27 cellular contexts compared by ENCODE assay signal in genomic region chr4:137668885-137669284, GRCh38.
DNase-seq lines count a peak whose midpoint lies in the region; ATAC-seq, FAIRE-seq and TF ChIP-seq lines count a peak whose summit lies in the region.
"Had no signal": no experiment of that assay in that cellular context is flagged by ENCODE, and none has a peak within 500 bp of the region (broad histone marks: within the 10 kb centered on the region; RNA-seq: fewer than 3 reads in every experiment).

No MANE protein-coding gene starts in this region.

- H2BK12ac ChIP-seq in neuronal stem cell (ENCODE audit: low read length) = no peak overlapping the region

- H3K4me3 ChIP-seq in HepG2 (replicated peaks in 1 of 3; ENCODE audit: insufficient read depth in 1 of 3, low read depth in 2 of 3, low read length in 3 of 3) (no peak overlapping the region), right lobe of liver (no peak overlapping the region), K562 (no peak overlapping the region), smooth muscle cell (no peak overlapping the region), neuronal stem cell (ENCODE audit: low read length in 2 of 2) (no peak overlapping the region)
- H3K4me3 ChIP-seq: GM23248 had no signal

- no peaks in the 10 kb centered on the region for H3F3A ChIP-seq in smooth muscle cell (ENCODE audit: low read depth)

- no peaks in the 10 kb centered on the region; the same call in 1 of the 2 replicates for H4K20me1 ChIP-seq in HepG2 (ENCODE audit: insufficient read depth, low read length)
- no peaks in the 10 kb centered on the region for H4K20me1 ChIP-seq in K562 (replicated peaks; ENCODE audit: control insufficient read depth, insufficient read depth, low read length)
- H4K20me1 ChIP-seq in smooth muscle cell (ENCODE audit: low read depth) = no peaks in the 10 kb centered on the region

- in situ Hi-C loops in HepG2 (cut with HindIII; ENCODE audit: extremely low pct_ligation_motif_present, low pct_unique_long_range_greater_than_20kb) = no loop called here
- in situ Hi-C loops in K562 (cut with MboI) = no loop called here

- CTCF ChIA-PET in HepG2 (lab: Yijun Ruan, JAX; ENCODE audit: low intra/inter-chr PET ratio, low total read pairs) (no interaction called here), K562 (lab: Yijun Ruan, JAX; ENCODE audit: low intra/inter-chr PET ratio) (no interaction called here)

- H3K4me1 ChIP-seq in HepG2 (ENCODE audit: insufficient read depth, low read length) (no peaks in the 10 kb centered on the region), right lobe of liver (no peaks in the 10 kb centered on the region), K562 (replicated peaks in 1 of 2; ENCODE audit: control insufficient read depth in 2 of 2, insufficient read depth in 2 of 2, low read length in 2 of 2) (no peaks in the 10 kb centered on the region), smooth muscle cell (ENCODE audit: low read depth) (peaks cover 7% of the 10 kb centered on the region), neuronal stem cell (ENCODE audit: control insufficient read depth in 2 of 2, insufficient read depth in 1 of 2, low read depth in 1 of 2, low read length in 2 of 2) (peaks cover 0 to 2% of the 10 kb centered on the region in 2 donors)
- H3K4me1 ChIP-seq: BE2C had no signal

- H3K27me3 ChIP-seq in HepG2 (ENCODE audit: control insufficient read depth in 1 of 2, insufficient read depth in 2 of 2, low read length in 2 of 2) (no peaks in the 10 kb centered on the region), right lobe of liver (no peaks in the 10 kb centered on the region), K562 (ENCODE audit: control insufficient read depth in 2 of 2, insufficient read depth in 2 of 2, low read length in 2 of 2) (no peaks in the 10 kb centered on the region), smooth muscle cell (ENCODE audit: low read depth) (no peaks in the 10 kb centered on the region), neuronal stem cell (ENCODE audit: control insufficient read depth in 3 of 3, insufficient read depth in 3 of 3, low read depth in 1 of 3, low read length in 3 of 3) (no peaks in the 10 kb centered on the region)
- H3K27me3 ChIP-seq: BE2C had no signal

- H2AK5ac ChIP-seq in neuronal stem cell (ENCODE audit: low read depth, low read length) = no peak overlapping the region

- H3K36me3 ChIP-seq in HepG2 (replicated peaks in 1 of 2; ENCODE audit: control insufficient read depth in 1 of 2, insufficient read depth in 2 of 2, low read length in 2 of 2) = no peaks in the 10 kb centered on the region
- H3K36me3 ChIP-seq in right lobe of liver = no peaks in the 10 kb centered on the region
- no peaks in the 10 kb centered on the region for H3K36me3 ChIP-seq in K562 (ENCODE audit: control insufficient read depth, insufficient read depth, low read length)
- no peaks in the 10 kb centered on the region for H3K36me3 ChIP-seq in smooth muscle cell (ENCODE audit: low read depth)
- H3K36me3 ChIP-seq in neuronal stem cell (replicated peaks in 1 of 2; ENCODE audit: control insufficient read depth in 2 of 2, insufficient read depth in 2 of 2, low read length in 2 of 2) = no peaks in the 10 kb centered on the region
- H3K36me3 ChIP-seq: BE2C had no signal

- no peaks in the 10 kb centered on the region for H3K9me1 ChIP-seq in K562 (ENCODE audit: control insufficient read depth, insufficient read depth, low read length)

- H3K4me2 ChIP-seq in HepG2 (ENCODE audit: low read depth, low read length) = no peak overlapping the region
- no peak overlapping the region for H3K4me2 ChIP-seq in K562 (ENCODE audit: insufficient read depth, low read length)
- no peak overlapping the region for H3K4me2 ChIP-seq in smooth muscle cell
- no peak overlapping the region for H3K4me2 ChIP-seq in neuronal stem cell (ENCODE audit: insufficient read depth, low read length, poor library complexity, severe bottlenecking)

- POLR2A ChIA-PET in HepG2 (lab: Yijun Ruan, JAX) = no interaction called here
- POLR2A ChIA-PET in K562 (lab: Yijun Ruan, JAX) = no interaction called here

- TF ChIP-seq CTCF in HepG2 (CRISPR knock-in tag; IDR thresholded peaks at IDR 0.05) (no peak), right lobe of liver (IDR thresholded peaks at IDR 0.05) (no peak), K562 (IDR thresholded peaks at IDR 0.05 in 2 of 3, conservative IDR thresholded peaks at IDR 0.05 in 1 of 3; ENCODE audit: insufficient read depth in 2 of 3, low read depth in 1 of 3, low read length in 3 of 3) (no peak), smooth muscle cell (IDR thresholded peaks at IDR 0.05; ENCODE audit: borderline replicate concordance, insufficient read depth, poor library complexity, severe bottlenecking) (no peak)

- H2BK15ac ChIP-seq in neuronal stem cell (ENCODE audit: low read length) = no peak overlapping the region

- H3K79me2 ChIP-seq in HepG2 (ENCODE audit: insufficient read depth, low read length) = no peaks in the 10 kb centered on the region
- no peaks in the 10 kb centered on the region for H3K79me2 ChIP-seq in K562 (ENCODE audit: control insufficient read depth, insufficient read depth, low read length)
- H3K79me2 ChIP-seq in smooth muscle cell (ENCODE audit: low read depth) = no peaks in the 10 kb centered on the region

- H3K9me3 ChIP-seq in HepG2 (ENCODE audit: low read length) (no peaks in the 10 kb centered on the region), right lobe of liver (no peaks in the 10 kb centered on the region), K562 (replicated peaks; ENCODE audit: control insufficient read depth, insufficient read depth, low read depth, low read length) (no peaks in the 10 kb centered on the region), smooth muscle cell (replicated peaks; ENCODE audit: low read depth) (no peaks in the 10 kb centered on the region), neuronal stem cell (replicated peaks in 1 of 2; ENCODE audit: control insufficient read depth in 2 of 2, insufficient read depth in 1 of 2, low read depth in 1 of 2, low read length in 2 of 2) (no peaks in the 10 kb centered on the region)
- H3K9me3 ChIP-seq: BE2C had no signal

- ATAC-seq in HepG2 (no peak), right lobe of liver (no peak), K562 (no peak)
- ATAC-seq: HCT116 had no signal

- H3K4ac ChIP-seq in neuronal stem cell (ENCODE audit: low read length) = no peak overlapping the region

- H4K8ac ChIP-seq in neuronal stem cell (ENCODE audit: low read depth, low read length) = no peak overlapping the region

- BruUV-seq in HepG2 (replicated peaks; lab: Mats Ljungman, UMichigan) = no TSS peak
- no TSS peak for BruUV-seq in K562 (replicated peaks; lab: Mats Ljungman, UMichigan)

- TF ChIP-seq POLR2A in HepG2 (IDR thresholded peaks at IDR 0.05; ENCODE audit: insufficient read depth in 1 of 2, low read depth in 2 of 2, low read length in 2 of 2) = no peak
- no peak for TF ChIP-seq POLR2A in right lobe of liver (IDR thresholded peaks at IDR 0.05)
- TF ChIP-seq POLR2A in K562 (conservative IDR thresholded peaks at IDR 0.05) = no peak
- no peak for TF ChIP-seq POLR2A in GM12891 (IDR thresholded peaks at IDR 0.05; ENCODE audit: low read depth, low read length)

- H2AFZ ChIP-seq in HepG2 (ENCODE audit: low read length) (no peak overlapping the region), K562 (ENCODE audit: low read depth, low read length) (no peak overlapping the region), smooth muscle cell (ENCODE audit: low read depth) (peak overlapping the region; percentile 78), neuronal stem cell (ENCODE audit: low read length) (no peak overlapping the region)
- H2AFZ ChIP-seq: GM23248 had no signal

- no peaks in the 10 kb centered on the region for H3K79me1 ChIP-seq in neuronal stem cell (ENCODE audit: low read depth, low read length)

- TF ChIP-seq EP300 in HepG2 (IDR thresholded peaks at IDR 0.05; ENCODE audit: low read depth in 2 of 2, low read length in 2 of 2) (no peak), HepG2 (CRISPR knock-in tag; IDR thresholded peaks at IDR 0.05; ENCODE audit: borderline replicate concordance) (no peak), K562 (IDR thresholded peaks at IDR 0.05; ENCODE audit: low read length) (no peak)

- H3K27ac ChIP-seq in HepG2 (ENCODE audit: extremely low read length, insufficient read depth, low read length) (no peak overlapping the region), right lobe of liver (no peak overlapping the region), K562 (ENCODE audit: extremely low read depth, low read depth, low read length) (no peak overlapping the region), smooth muscle cell (ENCODE audit: low read depth) (no peak overlapping the region), neuronal stem cell (replicated peaks; ENCODE audit: low read length) (no peak overlapping the region)
- H3K27ac ChIP-seq: 22Rv1, GM23248, HL-60 had no signal

- intact Hi-C loops in HepG2 (cut with micrococcal nuclease; ENCODE audit: unreplicated experiment) = no loop called here
- intact Hi-C loops in right lobe of liver (cut with DNase I) = no loop called here
- intact Hi-C loops in K562 (cut with micrococcal nuclease) = no loop called here

- H3K23ac ChIP-seq in neuronal stem cell (ENCODE audit: low read depth, low read length, poor library complexity) = no peak overlapping the region

- no peak overlapping the region for H2BK120ac ChIP-seq in neuronal stem cell (ENCODE audit: low read depth, low read length)

- H2BK5ac ChIP-seq in neuronal stem cell (ENCODE audit: low read length) = no peak overlapping the region

- TF ChIP-seq RAD21 in HepG2 (CRISPR knock-in tag; IDR thresholded peaks at IDR 0.05) = no peak
- no peak for TF ChIP-seq RAD21 in K562 (CRISPR knock-in tag; conservative IDR thresholded peaks at IDR 0.05 in 1 of 2, IDR thresholded peaks at IDR 0.05 in 1 of 2)

- no peak for DNase-seq in HepG2 (ENCODE audit: low spot score)
- no peak for DNase-seq in right lobe of liver
- no peak for DNase-seq in K562 (ENCODE audit: extremely low read depth in 1 of 4, low spot score in 3 of 4)
- DNase-seq in smooth muscle cell (lab: John Stamatoyannopoulos, UW; ENCODE audit: unreplicated experiment) = no peak
- no peak for DNase-seq in NCI-H526 (lab: John Stamatoyannopoulos, UW)
- no peak for DNase-seq in GM12891 (ENCODE audit: insufficient read length, low spot score)
- DNase-seq in neuronal stem cell (ENCODE audit: low spot score) = no peak
- DNase-seq: ACHN; BE2C; C1 segment of cervical spinal cord; CD4-positive, CD25-positive, alpha-beta regulatory T cell; CD8-positive, alpha-beta memory T cell; COR-L47; DMS 273 treated with DMSO at 0.1 percent for 48 hours; DMS53; DND-41; EL; GM23248; H7; HFFc6; KG1 had no signal

- H3K9ac ChIP-seq in HepG2 (ENCODE audit: insufficient read depth, low read depth, low read length) (no peak overlapping the region), K562 (ENCODE audit: insufficient read depth in 1 of 2, low read depth in 2 of 2, low read length in 2 of 2) (no peak overlapping the region), smooth muscle cell (ENCODE audit: low read depth) (no peak overlapping the region), neuronal stem cell (ENCODE audit: low read depth, low read length, poor library complexity) (no peak overlapping the region)
- H3K9ac ChIP-seq: GM23248 had no signal

- H3K18ac ChIP-seq in neuronal stem cell (ENCODE audit: low read length) = no peak overlapping the region

- no peak overlapping the region for H4K91ac ChIP-seq in neuronal stem cell (ENCODE audit: low read depth, low read length, poor library complexity)

- H3K14ac ChIP-seq in neuronal stem cell (ENCODE audit: low read length) = no peak overlapping the region

- FAIRE-seq in HepG2 (lab: Jason Lieb, UNC) = no peak
- FAIRE-seq in K562 (lab: Jason Lieb, UNC) = no peak
- FAIRE-seq in endometrium (lab: Jason Lieb, UNC) = peak; percentile 18
- FAIRE-seq in GM12891 (lab: Jason Lieb, UNC) = no peak
- FAIRE-seq: GM12892, GM18507 had no signal

Comparison
In these comparisons a context has a peak if more than half of its experiments do, and no peak if none do; other contexts are left out.
1. Of the 241 proteins assayed by ChIP-seq in both HepG2 and K562: peak only in HepG2: CEBPB; only in K562: MAFG; in both: MAFF and MAFK; in neither: 237.